1 cellular context compared by ENCODE assay signal in the genomic region with DNA sequence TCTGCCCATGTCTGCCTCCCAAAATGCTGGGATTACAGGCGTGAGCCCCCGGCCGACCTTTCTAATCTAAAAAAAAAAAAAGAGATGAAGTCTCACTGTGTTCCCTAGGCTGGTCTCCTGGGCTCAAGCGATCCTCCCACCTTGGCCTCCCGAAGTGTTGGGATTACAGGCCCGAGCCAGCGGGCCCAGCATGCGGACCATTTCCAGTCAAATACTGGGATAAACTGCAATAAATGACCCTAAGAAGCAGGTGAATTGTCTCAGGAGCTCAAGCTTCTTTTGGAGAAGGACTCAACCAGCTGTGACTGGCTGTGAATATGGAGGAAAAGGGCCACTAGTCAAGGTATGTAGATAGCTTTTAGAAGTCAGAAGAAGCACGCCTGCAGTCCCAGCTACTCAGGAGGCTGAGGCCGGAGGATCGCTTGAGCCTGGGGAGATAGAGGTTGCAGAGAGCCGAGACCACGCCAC.
TF ChIP-seq lines count a peak whose summit lies in the region.

No MANE protein-coding gene starts in this region.

TF ChIP-seq in HepG2, 621 proteins besides CTCF, POLR2A, EP300 and RAD21 (continues in another document):
- TF ChIP-seq ZNF777 (CRISPR knock-in tag; IDR thresholded peaks at IDR 0.05) (peak; percentile 8; the same call in 1 of the 2 replicates), ZNF605 (CRISPR knock-in tag; IDR thresholded peaks at IDR 0.05) (no peak), ZBTB10 (CRISPR knock-in tag; IDR thresholded peaks at IDR 0.05; ENCODE audit: borderline replicate concordance) (0 out of 2 replicates have a peak, but pooled peaks have one; percentile 44), NBN (conservative IDR thresholded peaks at IDR 0.05) (no peak), TP53 (CRISPR knock-in tag; conservative IDR thresholded peaks at IDR 0.05) (0 out of 2 replicates have a peak, but pooled peaks have one; percentile 64), ZNF180 (CRISPR knock-in tag; IDR thresholded peaks at IDR 0.05; ENCODE audit: borderline replicate concordance, low read depth) (0 out of 2 replicates have a peak, but pooled peaks have one; percentile 57), ZSCAN22 (CRISPR knock-in tag; IDR thresholded peaks at IDR 0.05) (peak; percentile 24; the same call in 1 of the 2 replicates), ZNF790 (CRISPR knock-in tag; IDR thresholded peaks at IDR 0.05; ENCODE audit: borderline replicate concordance) (0 out of 2 replicates have a peak, but pooled peaks have one; percentile 14), HES4 (CRISPR knock-in tag; IDR thresholded peaks at IDR 0.05; ENCODE audit: borderline replicate concordance) (0 out of 2 replicates have a peak, but pooled peaks have one; percentile 42), DNMT1 (CRISPR knock-in tag; IDR thresholded peaks at IDR 0.05) (0 out of 2 replicates have a peak, but pooled peaks have one; percentile 20), GTF3A (CRISPR knock-in tag; conservative IDR thresholded peaks at IDR 0.05) (0 out of 2 replicates have a peak, but pooled peaks have one; percentile 52), HNF4A (CRISPR knock-in tag; IDR thresholded peaks at IDR 0.05) (0 out of 2 replicates have a peak, but pooled peaks have one; percentile 4), RXRB (CRISPR knock-in tag; IDR thresholded peaks at IDR 0.05; ENCODE audit: borderline replicate concordance) (0 out of 2 replicates have a peak, but pooled peaks have one; percentile 0), FOSL1 (CRISPR knock-in tag; IDR thresholded peaks at IDR 0.05; ENCODE audit: borderline replicate concordance) (peak; percentile 31; the same call in 1 of the 2 replicates), ZFP37 (CRISPR knock-in tag; IDR thresholded peaks at IDR 0.05; ENCODE audit: borderline replicate concordance) (0 out of 2 replicates have a peak, but pooled peaks have one; percentile 36), KAT2B (IDR thresholded peaks at IDR 0.05; ENCODE audit: borderline replicate concordance, low read depth, low read length) (no peak), NFAT5 (CRISPR knock-in tag; IDR thresholded peaks at IDR 0.05) (0 out of 2 replicates have a peak, but pooled peaks have one; percentile 62), ZNF687 (CRISPR knock-in tag; IDR thresholded peaks at IDR 0.05) (no peak), ELK4 (CRISPR knock-in tag; IDR thresholded peaks at IDR 0.05; ENCODE audit: borderline replicate concordance) (0 out of 2 replicates have a peak, but pooled peaks have one; percentile 65), FOXM1 (CRISPR knock-in tag; IDR thresholded peaks at IDR 0.05) (peak; percentile 28; the same call in 1 of the 2 replicates), ZNF264 (CRISPR knock-in tag; IDR thresholded peaks at IDR 0.05) (0 out of 2 replicates have a peak, but pooled peaks have one; percentile 53), TBP (CRISPR knock-in tag; IDR thresholded peaks at IDR 0.05) (no peak), FIP1L1 (IDR thresholded peaks at IDR 0.05; ENCODE audit: borderline replicate concordance, insufficient read depth, low read depth, low read length) (no peak), ZNF143 (CRISPR knock-in tag; IDR thresholded peaks at IDR 0.05) (0 out of 2 replicates have a peak, but pooled peaks have one; percentile 27), ZNF224 (CRISPR knock-in tag; IDR thresholded peaks at IDR 0.05) (0 out of 2 replicates have a peak, but pooled peaks have one; percentile 12), RNF2 (conservative IDR thresholded peaks at IDR 0.05; ENCODE audit: low read depth) (peak; percentile 82; the same call in 1 of the 2 replicates), E2F5 (CRISPR knock-in tag; conservative IDR thresholded peaks at IDR 0.05) (no peak), ZNF629 (CRISPR knock-in tag; conservative IDR thresholded peaks at IDR 0.05) (0 out of 2 replicates have a peak, but pooled peaks have one; percentile 11), ZBTB38 (CRISPR knock-in tag; IDR thresholded peaks at IDR 0.05) (peak; percentile 74), ZNF205 (CRISPR knock-in tag; IDR thresholded peaks at IDR 0.05) (0 out of 2 replicates have a peak, but pooled peaks have one; percentile 4), ARNT2 (CRISPR knock-in tag; IDR thresholded peaks at IDR 0.05; ENCODE audit: low read depth) (0 out of 2 replicates have a peak, but pooled peaks have one; percentile 1), ZSCAN30 (CRISPR knock-in tag; IDR thresholded peaks at IDR 0.05) (0 out of 2 replicates have a peak, but pooled peaks have one; percentile 6), SMC3 (IDR thresholded peaks at IDR 0.05; ENCODE audit: low read length) (no peak), TGIF2 (CRISPR knock-in tag; IDR thresholded peaks at IDR 0.05) (peak; percentile 7; the same call in 1 of the 2 replicates), ZNF101 (CRISPR knock-in tag; IDR thresholded peaks at IDR 0.05; ENCODE audit: borderline replicate concordance, low read depth) (0 out of 2 replicates have a peak, but pooled peaks have one; percentile 3)
- TF ChIP-seq, protein P1, sequence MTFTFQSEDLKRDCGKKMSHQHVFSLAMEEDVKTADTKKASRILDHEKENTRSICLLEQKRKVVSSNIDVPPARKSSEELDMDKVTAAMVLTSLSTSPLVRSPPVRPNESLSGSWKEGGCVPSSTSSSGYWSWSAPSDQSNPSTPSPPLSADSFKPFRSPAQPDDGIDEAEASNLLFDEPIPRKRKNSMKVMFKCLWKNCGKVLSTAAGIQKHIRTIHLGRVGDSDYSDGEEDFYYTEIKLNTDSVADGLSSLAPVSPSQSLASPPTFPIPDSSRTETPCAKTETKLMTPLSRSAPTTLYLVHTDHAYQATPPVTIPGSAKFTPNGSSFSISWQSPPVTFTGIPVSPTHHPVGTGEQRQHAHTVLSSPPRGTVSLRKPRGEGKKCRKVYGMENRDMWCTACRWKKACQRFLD (CRISPR knock-in tag; IDR thresholded peaks at IDR 0.05; ENCODE audit: borderline replicate concordance) = peak; percentile 54; the same call in 1 of the 2 replicates
- TF ChIP-seq, protein P2, sequence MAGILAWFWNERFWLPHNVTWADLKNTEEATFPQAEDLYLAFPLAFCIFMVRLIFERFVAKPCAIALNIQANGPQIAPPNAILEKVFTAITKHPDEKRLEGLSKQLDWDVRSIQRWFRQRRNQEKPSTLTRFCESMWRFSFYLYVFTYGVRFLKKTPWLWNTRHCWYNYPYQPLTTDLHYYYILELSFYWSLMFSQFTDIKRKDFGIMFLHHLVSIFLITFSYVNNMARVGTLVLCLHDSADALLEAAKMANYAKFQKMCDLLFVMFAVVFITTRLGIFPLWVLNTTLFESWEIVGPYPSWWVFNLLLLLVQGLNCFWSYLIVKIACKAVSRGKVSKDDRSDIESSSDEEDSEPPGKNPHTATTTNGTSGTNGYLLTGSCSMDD (CRISPR knock-in tag; IDR thresholded peaks at IDR 0.05) = 0 out of 2 replicates have a peak, but pooled peaks have one; percentile 79
- TF ChIP-seq, protein P3, sequence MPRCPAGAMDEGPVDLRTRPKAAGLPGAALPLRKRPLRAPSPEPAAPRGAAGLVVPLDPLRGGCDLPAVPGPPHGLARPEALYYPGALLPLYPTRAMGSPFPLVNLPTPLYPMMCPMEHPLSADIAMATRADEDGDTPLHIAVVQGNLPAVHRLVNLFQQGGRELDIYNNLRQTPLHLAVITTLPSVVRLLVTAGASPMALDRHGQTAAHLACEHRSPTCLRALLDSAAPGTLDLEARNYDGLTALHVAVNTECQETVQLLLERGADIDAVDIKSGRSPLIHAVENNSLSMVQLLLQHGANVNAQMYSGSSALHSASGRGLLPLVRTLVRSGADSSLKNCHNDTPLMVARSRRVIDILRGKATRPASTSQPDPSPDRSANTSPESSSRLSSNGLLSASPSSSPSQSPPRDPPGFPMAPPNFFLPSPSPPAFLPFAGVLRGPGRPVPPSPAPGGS (CRISPR knock-in tag; IDR thresholded peaks at IDR 0.05) = no peak
